Comparison of ENCODE assay signal across 8 cellular contexts in the genomic region with DNA sequence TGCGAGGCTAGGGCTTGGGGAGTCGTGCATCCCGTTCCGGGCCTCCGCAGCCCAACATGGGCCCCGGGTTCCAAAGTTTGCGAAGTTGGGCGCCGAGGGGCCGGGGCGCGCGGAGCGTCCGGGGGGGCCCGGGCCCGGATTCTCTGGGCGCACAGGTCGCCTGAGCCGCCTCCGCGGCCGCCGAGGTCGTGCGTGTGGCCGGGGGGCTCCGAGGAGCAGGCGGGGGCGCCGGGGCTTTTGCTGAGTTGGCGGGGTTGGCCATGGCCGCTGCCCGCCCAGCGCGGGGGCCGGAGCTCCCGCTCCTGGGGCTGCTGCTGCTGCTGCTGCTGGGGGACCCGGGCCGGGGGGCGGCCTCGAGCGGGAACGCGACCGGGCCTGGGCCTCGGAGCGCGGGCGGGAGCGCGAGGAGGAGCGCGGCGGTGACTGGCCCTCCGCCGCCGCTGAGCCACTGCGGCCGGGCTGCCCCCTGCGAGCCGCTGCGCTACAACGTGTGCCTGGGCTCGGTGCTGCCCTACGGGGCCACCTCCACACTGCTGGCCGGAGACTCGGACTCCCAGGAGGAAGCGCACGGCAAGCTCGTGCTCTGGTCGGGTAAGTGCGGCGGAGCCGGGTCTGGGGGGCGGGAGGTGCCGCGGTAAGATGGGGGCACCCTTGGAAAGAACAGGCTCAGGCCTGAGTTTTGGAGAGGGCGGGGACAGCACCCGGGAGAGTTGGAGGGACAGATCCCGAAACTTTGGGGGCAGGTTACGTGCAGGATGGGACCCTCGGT. TPM values are rescaled to one million over a fixed set of nuclear protein-coding genes. Genes with fewer than 3 reads are reported as not detected.
DNase-seq lines count a peak whose midpoint lies in the region; ATAC-seq, FAIRE-seq and TF ChIP-seq lines count a peak whose summit lies in the region.

No MANE protein-coding gene starts in this region.

- H3K27me3 ChIP-seq in iPS-15b (ENCODE audit: control insufficient read depth, insufficient read depth, low read length), result peaks cover 24% of the 10 kb centered on the region
- H3K27me3 ChIP-seq in small intestine (ENCODE audit: control insufficient read depth in 2 of 2, insufficient read depth in 2 of 2, low read length in 2 of 2), result peaks cover 6 to 8% of the 10 kb centered on the region in 2 donors

- peak; percentile 17 to 48 for DNase-seq in A549 (ENCODE audit: low read depth in 1 of 2, low spot score in 1 of 2)
- DNase-seq in GM13977 (ENCODE audit: low spot score), result peak; percentile 68
- DNase-seq in activated T-helper 2 cell treated with anti-CD3 and anti-CD28 coated beads, Interferon-gamma antibody, Interleukin-2, Interleukin-4, amounts not matched to agents 10 μg/mL and 5 μg/mL and 100 μg/mL, durations not matched to agents 14 hours and 24 hours and 36 hours (ENCODE audit: low spot score), result no peak
- DNase-seq in small intestine, result no peak
- no peak for DNase-seq in NOMO-1 treated with DMSO at 0.1 percent for 48 hours (lab: John Stamatoyannopoulos, UW; ENCODE audit: unreplicated experiment)
- DNase-seq in NCI-H2081 (lab: John Stamatoyannopoulos, UW), result no peak

- peak overlapping the region; percentile 30 for H3K4me3 Mint-ChIP-seq in activated T-helper 2 cell treated with anti-CD3 and anti-CD28 coated beads, Interferon-gamma antibody, Interleukin-2, Interleukin-4, amounts not matched to agents 10 μg/mL and 5 μg/mL and 100 μg/mL, durations not matched to agents 14 hours and 24 hours and 36 hours (ENCODE audit: low read depth)

- H3K4me2 ChIP-seq in A549, result peak overlapping the region; percentile 89

- peaks cover 60% of the 10 kb centered on the region for H3K27me3 Mint-ChIP-seq in activated T-helper 2 cell treated with anti-CD3 and anti-CD28 coated beads, Interferon-gamma antibody, Interleukin-2, Interleukin-4, amounts not matched to agents 10 μg/mL and 5 μg/mL and 100 μg/mL, durations not matched to agents 14 hours and 24 hours and 36 hours (ENCODE audit: low read depth)

- POLR2A ChIA-PET in A549 (lab: Yijun Ruan, JAX), result interaction anchor here (2.0 kb wide), 1 partner anchor 25 kb away, joined by 6 read pairs; no protein-coding TSS in a partner anchor

- ATAC-seq in A549 (peak; percentile 72 to 74), GM21786 (IDR thresholded peaks at IDR 0.05; ENCODE audit: unreplicated experiment) (no peak)

- H3K4me3 ChIP-seq in A549 (peak overlapping the region; percentile 87), iPS-15b (ENCODE audit: low read depth, low read length) (peak overlapping the region; percentile 86), small intestine (ENCODE audit: low read depth in 1 of 2, low read length in 2 of 2) (peak overlapping the region; percentile 43 to 61)

- peaks cover 2% of the 10 kb centered on the region for H3K4me1 Mint-ChIP-seq in activated T-helper 2 cell treated with anti-CD3 and anti-CD28 coated beads, Interferon-gamma antibody, Interleukin-2, Interleukin-4, amounts not matched to agents 10 μg/mL and 5 μg/mL and 100 μg/mL, durations not matched to agents 14 hours and 24 hours and 36 hours (ENCODE audit: low read depth)

- TF ChIP-seq CTCF in A549 (IDR thresholded peaks at IDR 0.05), result no peak
- TF ChIP-seq CTCF in GM13977 (IDR thresholded peaks at IDR 0.05; ENCODE audit: extremely low read depth, insufficient read depth, missing control alignments), result no peak

- TF ChIP-seq EP300 in A549 (IDR thresholded peaks at IDR 0.05), result no peak

- no peaks in the 10 kb centered on the region for H3K36me3 ChIP-seq in iPS-15b (ENCODE audit: control insufficient read depth, insufficient read depth, low read length)
- no peaks in the 10 kb centered on the region for H3K36me3 ChIP-seq in small intestine (ENCODE audit: control insufficient read depth in 2 of 2, insufficient read depth in 2 of 2, low read length in 2 of 2)

- peak overlapping the region; percentile 81 for H3K9ac ChIP-seq in iPS-15b (ENCODE audit: low read depth, low read length)

- H3K27ac ChIP-seq in A549, result peak overlapping the region; percentile 88 to 97
- H3K27ac ChIP-seq in small intestine (ENCODE audit: low read depth in 1 of 2, low read length in 1 of 2), result no peak overlapping the region

- no peak overlapping the region for H3K27ac Mint-ChIP-seq in activated T-helper 2 cell treated with anti-CD3 and anti-CD28 coated beads, Interferon-gamma antibody, Interleukin-2, Interleukin-4, amounts not matched to agents 10 μg/mL and 5 μg/mL and 100 μg/mL, durations not matched to agents 14 hours and 24 hours and 36 hours

- peak; percentile 25 for TF ChIP-seq POLR2A in A549 (IDR thresholded peaks at IDR 0.05; ENCODE audit: low read length)

- H3K9me3 ChIP-seq in A549, result no peaks in the 10 kb centered on the region
- no peaks in the 10 kb centered on the region for H3K9me3 ChIP-seq in iPS-15b (ENCODE audit: control insufficient read depth, insufficient read depth, low read length)
- no peaks in the 10 kb centered on the region for H3K9me3 ChIP-seq in small intestine (ENCODE audit: control insufficient read depth, low read depth)

- 17% methylated on average over 9 of the region's 83 CpGs for WGBS in A549 (ENCODE audit: missing lambda C conversion rate)
- 1 to 3% (median 2%) methylated on average over 35 to 83 of the region's 83 CpGs for WGBS in small intestine, 3 donors

- TF ChIP-seq RAD21 in A549 (conservative IDR thresholded peaks at IDR 0.05 in 1 of 2, IDR thresholded peaks at IDR 0.05 in 1 of 2), result no peak

- intact Hi-C loops in activated T-helper 2 cell treated with anti-CD3 and anti-CD28 coated beads, Interferon-gamma antibody, Interleukin-2, Interleukin-4, amounts not matched to agents 10 μg/mL and 5 μg/mL and 100 μg/mL, durations not matched to agents 14 hours and 24 hours and 36 hours (cut with micrococcal nuclease), result no loop called here

- H3K9me3 Mint-ChIP-seq in activated T-helper 2 cell treated with anti-CD3 and anti-CD28 coated beads, Interferon-gamma antibody, Interleukin-2, Interleukin-4, amounts not matched to agents 10 μg/mL and 5 μg/mL and 100 μg/mL, durations not matched to agents 14 hours and 24 hours and 36 hours, result no peaks in the 10 kb centered on the region

- in situ Hi-C loops in GM13977 (cut with MboI; ENCODE audit: low pct_unique_long_range_greater_than_20kb, low sequenced_read_pairs, unreplicated experiment), result no loop called here

- FAIRE-seq in A549 (lab: Jason Lieb, UNC) (no peak), small intestine (lab: Jason Lieb, UNC) (no peak)

- CTCF ChIA-PET in A549 (lab: Yijun Ruan, JAX), result interaction anchor here (0.7 to 2.6 kb wide), 6 partner anchors 12 to 467 kb away, joined by 3 to 12 read pairs (median 4); no protein-coding TSS in a partner anchor

- peaks cover 12% of the 10 kb centered on the region for H3K4me1 ChIP-seq in A549
- peaks cover 8% of the 10 kb centered on the region for H3K4me1 ChIP-seq in iPS-15b (ENCODE audit: control insufficient read depth, insufficient read depth, low read length)
- no peaks in the 10 kb centered on the region for H3K4me1 ChIP-seq in small intestine (ENCODE audit: control insufficient read depth in 2 of 2, insufficient read depth in 1 of 2, low read depth in 1 of 2, low read length in 1 of 2)

- H3K36me3 Mint-ChIP-seq in activated T-helper 2 cell treated with anti-CD3 and anti-CD28 coated beads, Interferon-gamma antibody, Interleukin-2, Interleukin-4, amounts not matched to agents 10 μg/mL and 5 μg/mL and 100 μg/mL, durations not matched to agents 14 hours and 24 hours and 36 hours (ENCODE audit: low read depth), result no peaks in the 10 kb centered on the region

TF ChIP-seq in A549, 52 proteins besides CTCF, POLR2A, EP300 and RAD21 (continues in another document):
- TF ChIP-seq JUN (IDR thresholded peaks at IDR 0.05) (0 out of 5 replicates have a peak, but pooled peaks of 1 of the 2 experiments have one; percentile 26), NPAS2 (CRISPR knock-in tag; IDR thresholded peaks at IDR 0.05; ENCODE audit: borderline replicate concordance) (no peak)
- TF ChIP-seq, protein P1, sequence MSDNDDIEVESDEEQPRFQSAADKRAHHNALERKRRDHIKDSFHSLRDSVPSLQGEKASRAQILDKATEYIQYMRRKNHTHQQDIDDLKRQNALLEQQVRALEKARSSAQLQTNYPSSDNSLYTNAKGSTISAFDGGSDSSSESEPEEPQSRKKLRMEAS (IDR thresholded peaks at IDR 0.05), result peak; percentile 51; the same call in 1 of the 2 replicates

RNA-seq across cellular contexts. Expression of a gene that starts 0.6 kb away (rescaled TPM):
- 11.8 and 16.2 TPM in 2 replicates for polyA plus RNA-seq in A549 (2011; rRNA removed)
- 20.0 and 27.9 TPM in 2 replicates for polyA plus RNA-seq in A549 (2012; cell fraction: cytosol; rRNA removed)
- polyA plus RNA-seq in A549 (2012; cell fraction: nucleus; rRNA removed), result 48.2 and 50.7 TPM in 2 replicates
- polyA plus RNA-seq in A549 (2017; fragmentation: RNase III; extraction: RNeasy Plus Mini Kit Qiagen cat#74134 plus additional on column Dnase treatment), result 14.2 to 18.3 TPM (median 15.7 TPM) in 3 replicates
- polyA minus RNA-seq in A549 (2011; rRNA and poly(A)+ RNA removed), result 56.6 and 59.9 TPM in 2 replicates
- total RNA-seq in activated T-helper 2 cell treated with anti-CD3 and anti-CD28 coated beads, Interferon-gamma antibody, Interleukin-2, Interleukin-4, amounts not matched to agents 10 μg/mL and 5 μg/mL and 100 μg/mL, durations not matched to agents 14 hours and 24 hours and 36 hours, result 0.64 and 0.89 TPM in 2 replicates
- 1 to 10 TPM in 1 of 3 donors, under 1 TPM in 1, not detected in 1; 0.54 to 2.5 TPM for polyA plus RNA-seq in small intestine

RNA-seq across cellular contexts. Expression of a gene that starts 35.8 kb away (rescaled TPM):
- polyA plus RNA-seq in A549 (2011; rRNA removed) (25.7 and 25.9 TPM in 2 replicates), A549 (2017; fragmentation: RNase III; extraction: RNeasy Plus Mini Kit Qiagen cat#74134 plus additional on column Dnase treatment) (9.1 to 10.8 TPM (median 9.9 TPM) in 3 replicates), small intestine (10 to 100 TPM; 18.2 to 25.4 (median 24.4) TPM)
- 5.3 and 5.6 TPM in 2 replicates for polyA plus RNA-seq in A549 (2012; cell fraction: cytosol; rRNA removed)
- 6.9 and 9.9 TPM in 2 replicates for polyA plus RNA-seq in A549 (2012; cell fraction: nucleus; rRNA removed)
- 20.0 and 28.2 TPM in 2 replicates for polyA minus RNA-seq in A549 (2011; rRNA and poly(A)+ RNA removed)
- total RNA-seq in activated T-helper 2 cell treated with anti-CD3 and anti-CD28 coated beads, Interferon-gamma antibody, Interleukin-2, Interleukin-4, amounts not matched to agents 10 μg/mL and 5 μg/mL and 100 μg/mL, durations not matched to agents 14 hours and 24 hours and 36 hours, result 14.7 and 15.1 TPM in 2 replicates

RNA-seq across cellular contexts. Expression of a gene that starts 44.6 kb away (rescaled TPM):
- 9.1 and 12.3 TPM in 2 replicates for polyA plus RNA-seq in A549 (2011; rRNA removed)
- polyA plus RNA-seq in A549 (2012; cell fraction: cytosol; rRNA removed), result 7.9 and 9.7 TPM in 2 replicates
- polyA plus RNA-seq in A549 (2012; cell fraction: nucleus; rRNA removed), result 5.5 and 6.7 TPM in 2 replicates
- polyA plus RNA-seq in A549 (2017; fragmentation: RNase III; extraction: RNeasy Plus Mini Kit Qiagen cat#74134 plus additional on column Dnase treatment), result 4.9 to 5.3 TPM (median 5.0 TPM) in 3 replicates
- 17.1 and 21.8 TPM in 2 replicates for polyA minus RNA-seq in A549 (2011; rRNA and poly(A)+ RNA removed)
- total RNA-seq in activated T-helper 2 cell treated with anti-CD3 and anti-CD28 coated beads, Interferon-gamma antibody, Interleukin-2, Interleukin-4, amounts not matched to agents 10 μg/mL and 5 μg/mL and 100 μg/mL, durations not matched to agents 14 hours and 24 hours and 36 hours, result 5.5 and 5.6 TPM in 2 replicates
- polyA plus RNA-seq in small intestine, result 1 to 10 TPM in 2 of 3 donors, under 1 TPM in 1; 0.67 to 5.9 (median 3.4) TPM

Comparison
In these comparisons a context has a peak if more than half of its experiments do, and no peak if none do; other contexts are left out.
1. DNase-seq: peak in A549 (2 of 2) and GM13977 (single experiment); none in activated T-helper 2 cell treated with anti-CD3 and anti-CD28 coated beads, Interferon-gamma antibody, Interleukin-2, Interleukin-4, amounts not matched to agents 10 μg/mL and 5 μg/mL and 100 μg/mL, durations not matched to agents 14 hours and 24 hours and 36 hours (single experiment), small intestine (single experiment), NOMO-1 treated with DMSO at 0.1 percent for 48 hours (single experiment) and NCI-H2081 (0 of 2).
2. H3K27ac ChIP-seq: peak in A549 (2 of 2); none in small intestine (0 of 2).
3. Peak in every context shown above with its lines, with median percentiles within 50 percentile points of each other: H3K4me3 ChIP-seq.